15 cellular contexts compared by ENCODE assay signal in the genomic region with DNA sequence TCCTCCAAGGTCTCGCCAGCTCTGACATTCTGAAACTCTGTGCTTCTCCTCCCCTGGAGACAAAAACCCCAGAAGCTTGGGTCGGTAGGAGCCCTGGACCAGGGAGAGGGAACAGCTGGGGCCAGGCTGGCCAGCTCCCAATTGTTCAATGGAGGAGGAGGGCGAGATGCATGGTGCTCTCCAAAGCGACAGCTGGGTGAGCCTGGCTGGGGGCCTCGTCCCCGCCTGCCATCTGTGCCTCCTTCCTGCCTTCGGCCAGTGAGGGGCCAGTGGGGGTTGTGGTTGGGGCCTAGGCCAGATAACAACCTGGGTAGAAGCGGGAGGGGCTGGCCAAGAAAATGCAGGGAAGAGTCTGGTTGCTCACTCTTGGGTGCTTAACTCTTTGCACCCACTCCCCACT.
A peak's percentile ranks its signal among the peaks of the same experiment; 100 is the strongest.
DNase-seq lines count a peak whose midpoint lies in the region; ATAC-seq and TF ChIP-seq lines count a peak whose summit lies in the region.
"Had no signal": no experiment of that assay in that cellular context is flagged by ENCODE, and none has a peak within 500 bp of the region (broad histone marks: within the 10 kb centered on the region; RNA-seq: fewer than 3 reads in every experiment).

No MANE protein-coding gene starts in this region.

- 73% methylated on average over 8 of the region's 8 CpGs for WGBS in smooth muscle cell (ENCODE audit: low lambda C conversion rate)

- H3K36me3 ChIP-seq in smooth muscle cell (ENCODE audit: low read depth), result no peaks in the 10 kb centered on the region
- H3K36me3 ChIP-seq: stomach had no signal

- ATAC-seq in GM18873 (IDR thresholded peaks at IDR 0.05; ENCODE audit: low FRiP score, unreplicated experiment), result no peak
- ATAC-seq: Panc1, WTC11 had no signal

- no peaks in the 10 kb centered on the region for H3K9me3 ChIP-seq in smooth muscle cell (replicated peaks; ENCODE audit: low read depth)
- H3K9me3 ChIP-seq: stomach had no signal

- no peak overlapping the region for H3K9ac ChIP-seq in smooth muscle cell (ENCODE audit: low read depth)
- H3K9ac ChIP-seq: parathyroid adenoma had no signal

- H3K79me2 ChIP-seq in smooth muscle cell (ENCODE audit: low read depth), result no peaks in the 10 kb centered on the region
- H3K79me2 ChIP-seq: parathyroid adenoma had no signal

- no peaks in the 10 kb centered on the region for H3K4me1 ChIP-seq in smooth muscle cell (ENCODE audit: low read depth)
- H3K4me1 ChIP-seq: parathyroid adenoma, stomach had no signal

- no peak overlapping the region for H3K27ac ChIP-seq in smooth muscle cell (ENCODE audit: low read depth)
- H3K27ac ChIP-seq: parathyroid adenoma, stomach had no signal

- H3K4me3 ChIP-seq in smooth muscle cell, result no peak overlapping the region
- H3K4me3 ChIP-seq: stomach had no signal

- H3K27me3 ChIP-seq in smooth muscle cell (ENCODE audit: low read depth), result no peaks in the 10 kb centered on the region
- H3K27me3 ChIP-seq: stomach had no signal

- no peak for TF ChIP-seq CTCF in smooth muscle cell (IDR thresholded peaks at IDR 0.05; ENCODE audit: borderline replicate concordance, insufficient read depth, poor library complexity, severe bottlenecking)

- no peak overlapping the region for H3K4me2 ChIP-seq in smooth muscle cell

- no peaks in the 10 kb centered on the region for H4K20me1 ChIP-seq in smooth muscle cell (ENCODE audit: low read depth)

- H3F3A ChIP-seq in smooth muscle cell (ENCODE audit: low read depth), result no peaks in the 10 kb centered on the region

- no peak overlapping the region for H2AFZ ChIP-seq in smooth muscle cell (ENCODE audit: low read depth)
- H2AFZ ChIP-seq: parathyroid adenoma had no signal

- DNase-seq in DMS 273 (lab: John Stamatoyannopoulos, UW; ENCODE audit: unreplicated experiment), result peak; percentile 97
- DNase-seq in NCI-H2171 (lab: John Stamatoyannopoulos, UW), result peak; percentile 48
- peak; percentile 62 for DNase-seq in cerebellum (ENCODE audit: low spot score)
- peak; percentile 60 for DNase-seq in mesenteric fat pad (ENCODE audit: low spot score)
- no peak for DNase-seq in HT-29 (ENCODE audit: low spot score)
- DNase-seq in smooth muscle cell (lab: John Stamatoyannopoulos, UW; ENCODE audit: unreplicated experiment), result no peak
- no peak for DNase-seq in occipital lobe (lab: John Stamatoyannopoulos, UW)
- DNase-seq: activated naive CD4-positive, alpha-beta T cell; effector CD4-positive, alpha-beta T cell; NCI-H510A treated with DMSO at 0.1 percent for 48 hours; stomach had no signal

Comparison
In these comparisons a context has a peak if more than half of its experiments do, and no peak if none do; other contexts are left out.
1. DNase-seq: peak in DMS 273 (single experiment), NCI-H2171 (single experiment), cerebellum (single experiment) and mesenteric fat pad (single experiment); none in HT-29 (single experiment), smooth muscle cell (single experiment) and occipital lobe (single experiment).